In genomic region chr19:13069415-13070369, GRCh38 we compare ENCODE assay signal across 9 cellular contexts. TPM values are rescaled to one million over a fixed set of nuclear protein-coding genes. Genes with fewer than 3 reads are reported as not detected.
A peak's percentile ranks its signal among the peaks of the same experiment; 100 is the strongest.
DNase-seq lines count a peak whose midpoint lies in the region; ATAC-seq and TF ChIP-seq lines count a peak whose summit lies in the region.
"Had no signal": no experiment of that assay in that cellular context is flagged by ENCODE, and none has a peak within 500 bp of the region (broad histone marks: within the 10 kb centered on the region; RNA-seq: fewer than 3 reads in every experiment).

No MANE protein-coding gene starts in this region.

- H3K4me3 ChIP-seq in cardiac muscle cell (no peak overlapping the region), aorta (ENCODE audit: low read length in 2 of 2) (no peak overlapping the region)

- H3K27ac ChIP-seq in cardiac muscle cell (no peak overlapping the region), aorta (ENCODE audit: low read depth in 1 of 2, low read length in 2 of 2) (peak overlapping the region; percentile 31 to 71)

- peaks cover 2% of the 10 kb centered on the region for H3K36me3 Mint-ChIP-seq in central memory CD8-positive, alpha-beta T cell (ENCODE audit: insufficient read depth)
- H3K36me3 Mint-ChIP-seq in nephron (ENCODE audit: low read depth) = no peaks in the 10 kb centered on the region

- H3K27me3 ChIP-seq in cardiac muscle cell (peaks cover 86% of the 10 kb centered on the region), aorta (ENCODE audit: control insufficient read depth in 1 of 2, insufficient read depth in 2 of 2, low read length in 1 of 2) (no peaks in the 10 kb centered on the region)

- no peak overlapping the region for H3K27ac Mint-ChIP-seq in central memory CD8-positive, alpha-beta T cell (ENCODE audit: low read depth)
- peak overlapping the region in 2 of 3 experiments; percentile 25 to 59 for H3K27ac Mint-ChIP-seq in nephron

- H3K4me1 ChIP-seq in cardiac muscle cell (ENCODE audit: low read depth) (no peaks in the 10 kb centered on the region), aorta (ENCODE audit: control insufficient read depth in 1 of 2, insufficient read depth in 2 of 2, low read length in 2 of 2) (peaks cover 0 to 3% of the 10 kb centered on the region in 2 donors)

- no peak for ATAC-seq in Right ventricle myocardium superior (ENCODE audit: poor library complexity)
- ATAC-seq in central memory CD8-positive, alpha-beta T cell (replicated peaks; ENCODE audit: extremely low read depth, poor library complexity, severe bottlenecking) = no peak
- peak; percentile 1 for ATAC-seq in aorta (ENCODE audit: low FRiP score)
- ATAC-seq in GM21447 (IDR thresholded peaks at IDR 0.05; ENCODE audit: unreplicated experiment) = no peak

- no peaks in the 10 kb centered on the region for H3K9me3 Mint-ChIP-seq in central memory CD8-positive, alpha-beta T cell
- no peaks in the 10 kb centered on the region for H3K9me3 Mint-ChIP-seq in nephron

- DNase-seq in cardiac muscle cell (ENCODE audit: low read depth in 1 of 2, low spot score in 1 of 2) (peak in 1 of 2 donors; percentile 44), Right ventricle myocardium superior (no peak), aorta (no peak), amniotic stem cell (lab: John Stamatoyannopoulos, UW) (no peak)
- DNase-seq in central memory CD8-positive, alpha-beta T cell (ENCODE audit: low spot score in 2 of 2) = no peak
- no peak for DNase-seq in effector CD4-positive, alpha-beta T cell

- intact Hi-C loops in Right ventricle myocardium superior (cut with DNase I) (no loop called here), aorta (cut with DNase I) (no loop called here)

- H3K4me1 Mint-ChIP-seq in central memory CD8-positive, alpha-beta T cell = no peaks in the 10 kb centered on the region
- H3K4me1 Mint-ChIP-seq in nephron = peaks cover 66% of the 10 kb centered on the region

- H3K4me3 Mint-ChIP-seq in central memory CD8-positive, alpha-beta T cell = peak overlapping the region; percentile 25
- H3K4me3 Mint-ChIP-seq in nephron = no peak overlapping the region

- peak; percentile 5 for TF ChIP-seq CTCF in cardiac muscle cell (IDR thresholded peaks at IDR 0.05; ENCODE audit: low read depth, low read length)
- no peak for TF ChIP-seq CTCF in nephron (IDR thresholded peaks at IDR 0.05; ENCODE audit: unreplicated experiment in 3 of 3)

- H3K27me3 Mint-ChIP-seq in central memory CD8-positive, alpha-beta T cell = no peaks in the 10 kb centered on the region
- peaks cover 54% of the 10 kb centered on the region for H3K27me3 Mint-ChIP-seq in nephron (ENCODE audit: low read depth)

- H3K36me3 ChIP-seq in cardiac muscle cell = no peaks in the 10 kb centered on the region
- no peaks in the 10 kb centered on the region for H3K36me3 ChIP-seq in aorta (ENCODE audit: control insufficient read depth in 1 of 2, insufficient read depth in 2 of 2, low read length in 1 of 2)

- WGBS in aorta, 2 donors = 19 to 21% methylated on average over 20 of the region's 20 CpGs

- H3K9me3 ChIP-seq in cardiac muscle cell (ENCODE audit: low read depth) (no peaks in the 10 kb centered on the region), aorta (ENCODE audit: control insufficient read depth, low read length) (no peaks in the 10 kb centered on the region)

RNA-seq across cellular contexts. Expression of gene LYL1, which starts 33.0 kb away (rescaled TPM):
- total RNA-seq in cardiac muscle cell (5.6 and 6.3 TPM in 2 replicates), Right ventricle myocardium superior (7.2 TPM), aorta (10 to 100 TPM in 1 of 2 donors, 1 to 10 TPM in 1; 8.7 to 28.6 TPM)
- polyA plus RNA-seq in cardiac muscle cell (4.3 and 4.6 TPM in 2 replicates), aorta (1 to 10 TPM; 7.3 to 9.3 TPM)
- total RNA-seq: myocyte had no signal

RNA-seq across cellular contexts. Expression of gene TRMT1, which starts 46.8 kb away (rescaled TPM):
- total RNA-seq in cardiac muscle cell = 45.9 and 48.5 TPM in 2 replicates
- polyA plus RNA-seq in cardiac muscle cell = 37.7 and 56.0 TPM in 2 replicates
- 18.4 TPM for total RNA-seq in Right ventricle myocardium superior
- total RNA-seq in aorta = 10 to 100 TPM; 23.9 to 26.5 TPM
- 10 to 100 TPM; 17.9 to 62.2 TPM for polyA plus RNA-seq in aorta

RNA-seq across cellular contexts. Expression of gene NACC1, which starts 48.4 kb away (rescaled TPM):
- total RNA-seq in cardiac muscle cell (75.1 and 93.7 TPM in 2 replicates), Right ventricle myocardium superior (44.6 TPM), aorta (10 to 100 TPM; 26.0 to 37.4 TPM)
- polyA plus RNA-seq in cardiac muscle cell (9.8 and 13.3 TPM in 2 replicates), aorta (1 to 10 TPM; 5.0 to 7.8 TPM)
